8 cellular contexts compared by ENCODE assay signal in the genomic region with DNA sequence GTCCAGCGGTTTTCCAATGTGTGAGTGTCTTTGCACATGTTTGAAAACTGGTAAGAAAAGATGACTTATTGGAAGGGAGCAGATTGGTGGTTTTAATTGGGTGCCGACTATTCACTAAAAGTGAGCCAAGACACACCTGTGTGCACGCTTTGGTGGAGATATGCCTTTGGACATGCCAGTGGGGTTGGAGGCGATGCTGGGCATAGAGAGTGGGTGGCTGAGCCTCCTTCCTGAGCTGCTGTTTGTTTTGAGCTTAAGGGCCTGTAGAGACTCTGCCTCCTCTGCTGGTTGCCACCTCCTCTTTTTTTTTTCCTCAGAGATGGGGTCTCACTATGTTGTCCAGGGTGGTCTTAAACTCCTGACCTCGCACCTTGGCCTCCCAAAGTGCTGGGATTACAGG.
"Had no signal": no experiment of that assay in that cellular context is flagged by ENCODE, and none has a peak within 500 bp of the region (broad histone marks: within the 10 kb centered on the region; RNA-seq: fewer than 3 reads in every experiment).

No MANE protein-coding gene starts in this region.

- H3K27ac Mint-ChIP-seq: GM23338, H9 had no signal

- ATAC-seq: GM23338, HepG2 had no signal

- DNase-seq: H9, HCEC 1CT, KBM-7 had no signal

- H3K4me1 Mint-ChIP-seq: GM23338, H9, IgD-negative memory B cell had no signal

- FAIRE-seq: H1, H54, HepG2 had no signal

- H3K4me3 Mint-ChIP-seq: GM23338, H9, IgD-negative memory B cell had no signal

- H3K9me3 Mint-ChIP-seq: GM23338, H9, IgD-negative memory B cell had no signal

- H3K27me3 Mint-ChIP-seq: IgD-negative memory B cell had no signal
